In the genomic region with DNA sequence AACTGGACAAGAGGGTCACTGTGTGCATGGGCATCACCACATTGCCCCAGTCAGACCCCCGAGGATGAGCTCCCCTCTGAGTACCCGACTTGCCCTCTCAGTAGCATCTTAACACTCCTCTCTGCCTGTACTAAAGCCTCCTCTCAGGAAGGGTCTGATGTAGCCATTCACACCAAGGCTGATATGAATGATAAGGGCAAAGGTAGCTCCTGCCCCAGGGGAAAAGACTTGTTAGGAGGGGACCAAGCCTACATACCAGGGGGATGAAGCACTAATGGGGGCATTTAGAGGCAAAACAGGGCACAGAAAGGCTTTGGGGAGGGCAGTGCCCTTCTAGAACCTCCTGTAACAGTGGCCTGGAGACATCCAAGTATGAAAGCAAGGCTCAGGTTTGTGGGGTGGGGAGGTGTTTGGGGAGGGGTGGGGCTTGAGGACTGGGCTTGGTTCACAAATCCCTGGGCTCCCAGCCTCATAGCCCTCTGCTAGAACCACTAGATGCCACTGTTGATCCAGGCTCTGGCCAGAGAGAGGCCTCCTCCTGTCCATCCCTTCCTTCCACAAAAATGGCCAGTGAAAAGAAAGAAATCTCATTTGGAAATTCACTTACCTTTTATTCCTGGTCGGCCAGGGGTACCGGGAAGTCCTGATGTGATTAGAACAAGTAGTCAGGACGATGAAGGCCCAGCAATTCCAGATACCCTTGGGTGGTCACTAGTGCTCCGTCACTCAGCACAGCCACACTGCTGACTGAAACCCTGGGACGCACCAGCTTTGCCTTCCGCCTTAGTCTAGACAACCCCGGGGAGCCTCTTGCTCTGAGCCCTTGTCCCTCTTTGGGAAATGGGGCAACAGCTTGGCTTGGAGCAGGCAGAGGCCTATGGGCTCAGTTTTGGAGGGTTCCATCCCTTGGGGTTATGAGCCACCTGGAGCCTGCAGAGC, we compare ENCODE assay signal across 8 cellular contexts. TPM values are rescaled to one million over a fixed set of nuclear protein-coding genes. Genes with fewer than 3 reads are reported as not detected.
A peak's percentile ranks its signal among the peaks of the same experiment; 100 is the strongest.
DNase-seq lines count a peak whose midpoint lies in the region; ATAC-seq and TF ChIP-seq lines count a peak whose summit lies in the region.

No MANE protein-coding gene starts in this region.

- H3K4me3 ChIP-seq in choroid plexus epithelial cell (ENCODE audit: low read depth, low read length) (no peak overlapping the region), right lobe of liver (no peak overlapping the region)

- CTCF ChIA-PET in CD4-positive, alpha-beta T cell (lab: Charles Lee), result no interaction called here

- DNase-seq in activated CD8-positive, alpha-beta memory T cell treated with anti-CD3 and anti-CD28 coated beads for 24 hours, result peak; percentile 50
- DNase-seq in activated CD8-positive, alpha-beta memory T cell treated with anti-CD3 and anti-CD28 coated beads, Interleukin-2, amount 50 U/mL, for 4 hours, result no peak
- peak; percentile 23 to 25 for DNase-seq in NCI-H1930 (lab: John Stamatoyannopoulos, UW)
- DNase-seq in choroid plexus epithelial cell (ENCODE audit: low read depth), result peak; percentile 91
- DNase-seq in right lobe of liver, result peak in 2 of 3 donors; percentile 47 to 66
- no peak for DNase-seq in CD4-positive, alpha-beta T cell
- no peak for DNase-seq in Kasumi-1 (lab: John Stamatoyannopoulos, UW)
- DNase-seq in NCI-H1048 (lab: John Stamatoyannopoulos, UW), result no peak

- no peak for TF ChIP-seq POLR2A in right lobe of liver (IDR thresholded peaks at IDR 0.05)

- H3K4me3 Mint-ChIP-seq in CD4-positive, alpha-beta T cell, result no peak overlapping the region

- POLR2A ChIA-PET in CD4-positive, alpha-beta T cell (lab: Charles Lee), result no interaction called here

- peak; percentile 93 for TF ChIP-seq CTCF in choroid plexus epithelial cell (conservative IDR thresholded peaks at IDR 0.05; ENCODE audit: low read depth, low read length)
- TF ChIP-seq CTCF in right lobe of liver (IDR thresholded peaks at IDR 0.05), result peak; percentile 54 to 70 (median 68)
- TF ChIP-seq CTCF in CD4-positive, alpha-beta T cell (IDR thresholded peaks at IDR 0.05), result no peak

- H3K9me3 ChIP-seq in right lobe of liver, result no peaks in the 10 kb centered on the region
- H3K9me3 ChIP-seq in CD4-positive, alpha-beta T cell (ENCODE audit: control insufficient read depth, low read length), result no peaks in the 10 kb centered on the region

- intact Hi-C loops in right lobe of liver (cut with DNase I), result loop anchor here in 1 of 2 donors (10.0 kb wide), 1 partner anchor 169 kb away; no protein-coding TSS in a partner anchor
- intact Hi-C loops in CD4-positive, alpha-beta T cell (cut with DNase I, micrococcal nuclease), result loop anchor here in 1 of 2 experiments (5.0 kb wide), 1 partner anchor 162 kb away; no protein-coding TSS in a partner anchor

- ATAC-seq in right lobe of liver, result peak; percentile 87 to 99 (median 93)
- no peak for ATAC-seq in CD4-positive, alpha-beta T cell (ENCODE audit: poor library complexity)

- H3K27me3 Mint-ChIP-seq in CD4-positive, alpha-beta T cell, result no peaks in the 10 kb centered on the region

- no peak overlapping the region for H3K27ac ChIP-seq in right lobe of liver
- H3K27ac ChIP-seq in CD4-positive, alpha-beta T cell (ENCODE audit: low read depth, low read length), result no peak overlapping the region

- H3K9me3 Mint-ChIP-seq in CD4-positive, alpha-beta T cell, result no peaks in the 10 kb centered on the region

- H3K4me1 ChIP-seq in right lobe of liver, result no peaks in the 10 kb centered on the region

- no peak overlapping the region for H3K27ac Mint-ChIP-seq in CD4-positive, alpha-beta T cell

- 52% methylated on average over 6 of the region's 9 CpGs for WGBS in right lobe of liver (ENCODE audit: insufficient coverage, low coverage, low lambda C conversion rate, missing lambda C conversion rate)

- H3K4me1 Mint-ChIP-seq in CD4-positive, alpha-beta T cell (ENCODE audit: low read depth), result no peaks in the 10 kb centered on the region

- H3K36me3 Mint-ChIP-seq in CD4-positive, alpha-beta T cell (ENCODE audit: low read depth), result no peaks in the 10 kb centered on the region

- no peaks in the 10 kb centered on the region for H3K36me3 ChIP-seq in right lobe of liver

- no peaks in the 10 kb centered on the region for H3K27me3 ChIP-seq in right lobe of liver
- H3K27me3 ChIP-seq in CD4-positive, alpha-beta T cell (ENCODE audit: control insufficient read depth, insufficient read depth, low read length), result no peaks in the 10 kb centered on the region

RNA-seq across cellular contexts. Expression of a gene that starts 40.3 kb away (rescaled TPM):
- under 1 TPM in 2 of 6 experiments, not detected in 4; 0.11 to 0.12 TPM for total RNA-seq in right lobe of liver
- not detected for total RNA-seq in CD4-positive, alpha-beta T cell

Comparison
In these comparisons a context has a peak if more than half of its experiments do, and no peak if none do; other contexts are left out.
1. DNase-seq: peak in activated CD8-positive, alpha-beta memory T cell treated with anti-CD3 and anti-CD28 coated beads for 24 hours (single experiment), NCI-H1930 (2 of 2), choroid plexus epithelial cell (single experiment) and right lobe of liver (2 of 3); none in activated CD8-positive, alpha-beta memory T cell treated with anti-CD3 and anti-CD28 coated beads, Interleukin-2, amount 50 U/mL, for 4 hours (single experiment), CD4-positive, alpha-beta T cell (0 of 10), Kasumi-1 (0 of 2) and NCI-H1048 (single experiment).